In the genomic region with DNA sequence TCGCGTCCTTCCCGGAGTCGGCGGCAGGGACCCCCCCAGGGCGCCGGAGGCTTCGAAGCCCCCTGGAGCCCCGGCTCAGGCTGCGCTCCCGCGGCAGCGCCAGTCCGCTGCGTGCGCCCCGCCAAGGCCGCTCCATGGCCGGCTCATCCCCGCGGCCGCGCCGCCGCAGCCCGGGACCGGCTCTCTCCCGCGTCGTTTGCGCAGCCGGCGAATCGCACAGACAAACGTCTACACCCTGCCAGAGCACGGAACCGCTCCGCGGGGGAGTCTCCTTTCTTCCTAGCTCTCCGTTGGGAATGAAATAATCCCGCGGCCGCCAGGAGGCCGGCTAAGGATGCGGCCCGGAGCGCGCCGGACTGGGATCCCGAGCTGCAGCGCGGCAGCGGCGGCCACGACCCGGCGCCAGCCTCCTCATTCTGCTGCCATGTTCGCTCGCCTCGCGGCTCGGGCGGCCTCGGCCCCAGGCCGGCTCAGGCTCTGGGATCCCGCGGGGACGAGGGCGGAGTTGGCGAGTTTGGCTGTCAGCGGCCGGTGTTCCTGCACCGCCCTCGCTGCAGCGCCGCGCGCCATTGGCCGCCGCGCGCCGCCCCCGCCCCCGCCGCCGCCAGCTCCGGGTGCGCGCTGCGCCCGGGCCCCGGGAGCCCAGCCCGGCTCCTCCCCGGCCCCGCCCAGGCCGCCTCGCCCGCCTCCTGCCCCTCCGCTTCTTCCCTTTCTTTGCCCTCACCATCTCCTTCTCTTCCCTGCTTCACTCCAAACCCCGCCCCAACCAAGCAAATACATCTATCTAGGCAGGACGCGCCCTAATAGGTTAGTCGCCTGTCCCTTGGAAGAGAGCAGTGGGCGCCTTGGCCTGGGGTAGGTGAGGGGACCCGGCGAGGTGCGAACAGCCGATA, we compare ENCODE assay signal across 8 cellular contexts.
DNase-seq lines count a peak whose midpoint lies in the region; ATAC-seq and TF ChIP-seq lines count a peak whose summit lies in the region.

A gene with protein sequence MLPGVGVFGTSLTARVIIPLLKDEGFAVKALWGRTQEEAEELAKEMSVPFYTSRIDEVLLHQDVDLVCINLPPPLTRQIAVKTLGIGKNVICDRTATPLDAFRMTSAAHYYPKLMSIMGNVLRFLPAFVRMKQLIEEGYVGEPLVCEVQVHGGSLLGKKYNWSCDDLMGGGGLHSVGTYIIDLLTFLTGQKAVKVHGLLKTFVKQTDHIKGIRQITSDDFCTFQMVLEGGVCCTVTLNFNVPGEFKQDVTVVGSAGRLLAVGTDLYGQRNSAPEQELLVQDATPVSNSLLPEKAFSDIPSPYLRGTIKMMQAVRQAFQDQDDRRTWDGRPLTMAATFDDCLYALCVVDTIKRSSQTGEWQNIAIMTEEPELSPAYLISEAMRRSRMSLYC (minus strand): TSS at position 479 of the 893 bp plus-strand sequence. CDS start 710 bp downstream, outside the sequence.

- H3K36me3 ChIP-seq in ACC112 (ENCODE audit: insufficient read depth, low read length), result no peaks in the 10 kb centered on the region

- H3K4me3 ChIP-seq in ACC112 (ENCODE audit: low read depth, low read length) (peak within 1 kb of the TSS; percentile 97), WI38 (ENCODE audit: low read depth, low read length) (peak within 1 kb of the TSS; percentile 79)

- no peaks in the 10 kb centered on the region for H3K27me3 ChIP-seq in ACC112 (ENCODE audit: insufficient read depth, low read length)

- peak within 1 kb of the TSS; percentile 53; the same call in 1 of the 2 replicates for H3K27ac ChIP-seq in ACC112 (ENCODE audit: low read depth, low read length)
- peak within 1 kb of the TSS; percentile 58 for H3K27ac ChIP-seq in caudate nucleus (ENCODE audit: low read depth, low read length)

- H3K4me1 ChIP-seq in ACC112 (ENCODE audit: control insufficient read depth, insufficient read depth, low read length, unreplicated experiment), result peaks cover 20% of the 10 kb centered on the region

- DNase-seq in NCI-H2171 (lab: John Stamatoyannopoulos, UW), result peak; percentile 88
- peak in 59 of 61 donors; percentile 23 to 95 (median 81) for DNase-seq in caudate nucleus (lab: John Stamatoyannopoulos, UW)
- DNase-seq in inferior parietal cortex (ENCODE audit: extremely low spot score), result peak; percentile 80
- DNase-seq in stimulated activated CD4-positive, alpha-beta T cell treated with anti-CD3 and anti-CD28 coated beads, Interleukin-12 subunit alpha, Interleukin-12 subunit beta, amount 100 ng/mL, for 24 hours (ENCODE audit: low read depth in 2 of 2), result peak; percentile 68 to 77

- H2AFZ ChIP-seq in ACC112 (ENCODE audit: low read length, unreplicated experiment), result peak within 1 kb of the TSS; percentile 100

- H3K79me2 ChIP-seq in ACC112 (ENCODE audit: control insufficient read depth, insufficient read depth, low read length, unreplicated experiment), result peaks cover 13% of the 10 kb centered on the region

- TF ChIP-seq CTCF in WI38 (IDR thresholded peaks at IDR 0.05; ENCODE audit: low read depth, low read length), result no peak

- ATAC-seq in GM18861 (IDR thresholded peaks at IDR 0.05; ENCODE audit: unreplicated experiment), result peak; percentile 78
- peak; percentile 70 for ATAC-seq in HG03066 (IDR thresholded peaks at IDR 0.05; ENCODE audit: low read depth, unreplicated experiment)

Comparison
In these comparisons a context has a peak if more than half of its experiments do, and no peak if none do; other contexts are left out.
1. Peak in every context shown above with its lines: DNase-seq, ATAC-seq, H3K4me3 ChIP-seq and H3K27ac ChIP-seq.